ENCODE assay signal across 27 cellular contexts in genomic region chr13:70520275-70520674, GRCh38.
DNase-seq lines count a peak whose midpoint lies in the region; ATAC-seq, FAIRE-seq and TF ChIP-seq lines count a peak whose summit lies in the region.
"Had no signal": no experiment of that assay in that cellular context is flagged by ENCODE, and none has a peak within 500 bp of the region (broad histone marks: within the 10 kb centered on the region; RNA-seq: fewer than 3 reads in every experiment).

No MANE protein-coding gene starts in this region.

- 0% methylated on average over 1 of the region's 1 CpG for WGBS in HepG2 (ENCODE audit: low lambda C conversion rate)
- WGBS in right lobe of liver (ENCODE audit: insufficient coverage, low coverage, low lambda C conversion rate, missing lambda C conversion rate), result 46% methylated on average over 1 of the region's 1 CpG
- WGBS in endodermal cell (ENCODE audit: insufficient coverage in 1 of 2, insufficient read length in 1 of 2), 2 experiments, result 92 to 100% methylated on average over 1 of the region's 1 CpG

- CTCF ChIA-PET in HepG2 (lab: Yijun Ruan, JAX; ENCODE audit: low intra/inter-chr PET ratio, low total read pairs), result no interaction called here
- CTCF ChIA-PET in activated naive CD4-positive, alpha-beta T cell treated with anti-CD3 and anti-CD28 coated beads, Interleukin-2, amount 10 ng/mL, durations not matched to agents 7 days and 5 days (lab: Charles Lee), result no interaction called here

- H2AFZ ChIP-seq in HepG2 (ENCODE audit: low read length), result no peak overlapping the region
- H2AFZ ChIP-seq: GM23248 had no signal

- intact Hi-C loops in HepG2 (cut with micrococcal nuclease; ENCODE audit: unreplicated experiment) (no loop called here), right lobe of liver (cut with DNase I) (no loop called here)

- no peak for TF ChIP-seq POLR2A in HepG2 (IDR thresholded peaks at IDR 0.05; ENCODE audit: insufficient read depth in 1 of 2, low read depth in 2 of 2, low read length in 2 of 2)
- TF ChIP-seq POLR2A in right lobe of liver (IDR thresholded peaks at IDR 0.05), result no peak

- H3K36me3 Mint-ChIP-seq in chondrocyte (ENCODE audit: low read depth) (no peaks in the 10 kb centered on the region), endodermal cell (ENCODE audit: low read depth) (no peaks in the 10 kb centered on the region)
- H3K36me3 Mint-ChIP-seq in activated naive CD4-positive, alpha-beta T cell treated with anti-CD3 and anti-CD28 coated beads, Interleukin-2, amount 10 ng/mL, durations not matched to agents 7 days and 5 days, result no peaks in the 10 kb centered on the region
- H3K36me3 Mint-ChIP-seq: CD8-positive, alpha-beta memory T cell had no signal

- H3K4me1 ChIP-seq in HepG2 (ENCODE audit: insufficient read depth, low read length), result no peaks in the 10 kb centered on the region
- H3K4me1 ChIP-seq in right lobe of liver, result no peaks in the 10 kb centered on the region
- no peaks in the 10 kb centered on the region for H3K4me1 ChIP-seq in endodermal cell (ENCODE audit: control insufficient read depth, insufficient read depth, low read length)
- H3K4me1 ChIP-seq: BLaER1 had no signal

- H3K27ac ChIP-seq in HepG2 (ENCODE audit: extremely low read length, insufficient read depth, low read length) (no peak overlapping the region), right lobe of liver (no peak overlapping the region), endodermal cell (ENCODE audit: low read depth, low read length) (no peak overlapping the region)
- H3K27ac ChIP-seq: 22Rv1, BLaER1, C4-2B, GM23248 had no signal

- H3K36me3 ChIP-seq in HepG2 (replicated peaks in 1 of 2; ENCODE audit: control insufficient read depth in 1 of 2, insufficient read depth in 2 of 2, low read length in 2 of 2), result no peaks in the 10 kb centered on the region
- H3K36me3 ChIP-seq in right lobe of liver, result no peaks in the 10 kb centered on the region
- no peaks in the 10 kb centered on the region for H3K36me3 ChIP-seq in endodermal cell (ENCODE audit: control insufficient read depth, insufficient read depth, low read length)
- H3K36me3 ChIP-seq: BLaER1 had no signal

- TF ChIP-seq RAD21 in HepG2 (CRISPR knock-in tag; IDR thresholded peaks at IDR 0.05), result no peak

- no peaks in the 10 kb centered on the region for H3K27me3 ChIP-seq in HepG2 (ENCODE audit: control insufficient read depth in 1 of 2, insufficient read depth in 2 of 2, low read length in 2 of 2)
- no peaks in the 10 kb centered on the region for H3K27me3 ChIP-seq in right lobe of liver
- H3K27me3 ChIP-seq in endodermal cell (ENCODE audit: control insufficient read depth, insufficient read depth, low read length, poor library complexity, severe bottlenecking), result no peaks in the 10 kb centered on the region
- H3K27me3 ChIP-seq: BLaER1 had no signal

- H3K27ac Mint-ChIP-seq in chondrocyte (ENCODE audit: unreplicated experiment), result peak overlapping the region; percentile 41
- H3K27ac Mint-ChIP-seq in activated naive CD4-positive, alpha-beta T cell treated with anti-CD3 and anti-CD28 coated beads, Interleukin-2, amount 10 ng/mL, durations not matched to agents 7 days and 5 days, result no peak overlapping the region
- no peak overlapping the region for H3K27ac Mint-ChIP-seq in endodermal cell
- H3K27ac Mint-ChIP-seq: B cell; CD4-positive, alpha-beta T cell; CD8-positive, alpha-beta memory T cell; HFFc6 had no signal

- POLR2A ChIA-PET in HepG2 (lab: Yijun Ruan, JAX), result no interaction called here

- H3K4me2 ChIP-seq in HepG2 (ENCODE audit: low read depth, low read length), result no peak overlapping the region
- H3K4me2 ChIP-seq: BLaER1 had no signal

- FAIRE-seq in HepG2 (lab: Jason Lieb, UNC), result no peak
- FAIRE-seq: A204.1, D721Med, GM12892, GM19239, H1 had no signal

- H3K4me3 Mint-ChIP-seq in chondrocyte (ENCODE audit: unreplicated experiment) (no peak overlapping the region), endodermal cell (no peak overlapping the region)
- H3K4me3 Mint-ChIP-seq in activated naive CD4-positive, alpha-beta T cell treated with anti-CD3 and anti-CD28 coated beads, Interleukin-2, amount 10 ng/mL, durations not matched to agents 7 days and 5 days, result no peak overlapping the region
- H3K4me3 Mint-ChIP-seq: B cell; CD4-positive, alpha-beta T cell; CD8-positive, alpha-beta memory T cell; HFFc6 had no signal

- no peaks in the 10 kb centered on the region for H3K27me3 Mint-ChIP-seq in chondrocyte (ENCODE audit: low read depth)
- H3K27me3 Mint-ChIP-seq in activated naive CD4-positive, alpha-beta T cell treated with anti-CD3 and anti-CD28 coated beads, Interleukin-2, amount 10 ng/mL, durations not matched to agents 7 days and 5 days, result no peaks in the 10 kb centered on the region
- no peaks in the 10 kb centered on the region for H3K27me3 Mint-ChIP-seq in endodermal cell (ENCODE audit: insufficient read depth)
- H3K27me3 Mint-ChIP-seq: B cell; CD4-positive, alpha-beta T cell; CD8-positive, alpha-beta memory T cell had no signal

- no peaks in the 10 kb centered on the region for H4K20me1 ChIP-seq in HepG2 (ENCODE audit: insufficient read depth, low read length)
- H4K20me1 ChIP-seq: BLaER1 had no signal

- no peak for DNase-seq in HepG2 (ENCODE audit: low spot score)
- DNase-seq in right lobe of liver, result no peak
- DNase-seq in NCI-H69 (lab: John Stamatoyannopoulos, UW), result peak; percentile 4
- DNase-seq in chondrocyte (ENCODE audit: low spot score), result no peak
- DNase-seq in NOMO-1 treated with dmso at 0.1 percent for 144 hours (lab: John Stamatoyannopoulos, UW; ENCODE audit: unreplicated experiment), result no peak
- no peak for DNase-seq in activated naive CD4-positive, alpha-beta T cell treated with anti-CD3 and anti-CD28 coated beads, Interleukin-2, amount 10 ng/mL, durations not matched to agents 7 days and 5 days
- no peak for DNase-seq in GM13976 (ENCODE audit: low spot score)
- no peak for DNase-seq in endodermal cell
- DNase-seq: CD4-positive, alpha-beta T cell; CD8-positive, alpha-beta memory T cell; DMS 273 treated with DMSO at 0.1 percent for 48 hours; DMS79; EL; GF-D8; GM23248; H7; HCEC 1CT; HFFc6 had no signal

- H3K4me3 ChIP-seq in HepG2 (replicated peaks in 1 of 3; ENCODE audit: insufficient read depth in 1 of 3, low read depth in 2 of 3, low read length in 3 of 3) (no peak overlapping the region), right lobe of liver (no peak overlapping the region), endodermal cell (ENCODE audit: low read length) (no peak overlapping the region)
- H3K4me3 ChIP-seq: BLaER1, GM23248 had no signal

- BruUV-seq in HepG2 (replicated peaks; lab: Mats Ljungman, UMichigan), result no TSS peak

- ATAC-seq in HepG2 (no peak), right lobe of liver (no peak)

- no peaks in the 10 kb centered on the region for H3K9me3 ChIP-seq in HepG2 (ENCODE audit: low read length)
- no peaks in the 10 kb centered on the region for H3K9me3 ChIP-seq in right lobe of liver
- H3K9me3 ChIP-seq in endodermal cell (ENCODE audit: control insufficient read depth, low read length), result no peaks in the 10 kb centered on the region
- H3K9me3 ChIP-seq: BLaER1 had no signal

- H3K9ac ChIP-seq in HepG2 (ENCODE audit: insufficient read depth, low read depth, low read length) (no peak overlapping the region), endodermal cell (ENCODE audit: extremely low read depth, low read length, poor library complexity, severe bottlenecking) (no peak overlapping the region)
- H3K9ac ChIP-seq: BLaER1, GM23248 had no signal

- H3K4me1 Mint-ChIP-seq in chondrocyte (ENCODE audit: low read depth) (peaks cover 13% of the 10 kb centered on the region), endodermal cell (peaks cover 3% of the 10 kb centered on the region)
- H3K4me1 Mint-ChIP-seq in activated naive CD4-positive, alpha-beta T cell treated with anti-CD3 and anti-CD28 coated beads, Interleukin-2, amount 10 ng/mL, durations not matched to agents 7 days and 5 days, result no peaks in the 10 kb centered on the region
- H3K4me1 Mint-ChIP-seq: B cell; CD8-positive, alpha-beta memory T cell had no signal

- TF ChIP-seq EP300 in HepG2 (IDR thresholded peaks at IDR 0.05; ENCODE audit: low read depth in 2 of 2, low read length in 2 of 2) (no peak), HepG2 (CRISPR knock-in tag; IDR thresholded peaks at IDR 0.05; ENCODE audit: borderline replicate concordance) (no peak)

- no peaks in the 10 kb centered on the region for H3K79me2 ChIP-seq in HepG2 (ENCODE audit: insufficient read depth, low read length)

- no peaks in the 10 kb centered on the region for H3K9me3 Mint-ChIP-seq in chondrocyte (ENCODE audit: low read depth)
- no peaks in the 10 kb centered on the region for H3K9me3 Mint-ChIP-seq in activated naive CD4-positive, alpha-beta T cell treated with anti-CD3 and anti-CD28 coated beads, Interleukin-2, amount 10 ng/mL, durations not matched to agents 7 days and 5 days
- no peaks in the 10 kb centered on the region for H3K9me3 Mint-ChIP-seq in endodermal cell

- TF ChIP-seq CTCF in HepG2 (CRISPR knock-in tag; IDR thresholded peaks at IDR 0.05) (no peak), right lobe of liver (IDR thresholded peaks at IDR 0.05) (no peak), chondrocyte (IDR thresholded peaks at IDR 0.05) (no peak), GM13976 (IDR thresholded peaks at IDR 0.05; ENCODE audit: borderline replicate concordance, control extremely low read depth, extremely low read depth, insufficient read depth, missing control alignments) (no peak), endodermal cell (conservative IDR thresholded peaks at IDR 0.05) (no peak)

- in situ Hi-C loops in HepG2 (cut with HindIII; ENCODE audit: extremely low pct_ligation_motif_present, low pct_unique_long_range_greater_than_20kb) (no loop called here), GM13976 (cut with MboI; ENCODE audit: low sequenced_read_pairs, unreplicated experiment) (no loop called here)

TF ChIP-seq in HepG2, 621 proteins besides CTCF, POLR2A, EP300 and RAD21:
- TF ChIP-seq ATF7 (IDR thresholded peaks at IDR 0.05), result peak; percentile 98
- TF ChIP-seq ATF7 (CRISPR knock-in tag; IDR thresholded peaks at IDR 0.05), result no peak
- TF ChIP-seq CREB1 (IDR thresholded peaks at IDR 0.05), result peak; percentile 94
- TF ChIP-seq CREB1 (CRISPR knock-in tag; IDR thresholded peaks at IDR 0.05), result no peak
- no peak for TF ChIP-seq CREM (IDR thresholded peaks at IDR 0.05)
- TF ChIP-seq CREM (CRISPR knock-in tag; IDR thresholded peaks at IDR 0.05), result no peak
- TF ChIP-seq PAX8 (CRISPR knock-in tag; IDR thresholded peaks at IDR 0.05; ENCODE audit: borderline replicate concordance), result no peak
